ENCODE assay signal across 33 cellular contexts in genomic region chr3:5767304-5767703, GRCh38.
"Had no signal": no experiment of that assay in that cellular context is flagged by ENCODE, and none has a peak within 500 bp of the region (broad histone marks: within the 10 kb centered on the region; RNA-seq: fewer than 3 reads in every experiment).

No MANE protein-coding gene starts in this region.

- H3K9me3 ChIP-seq: body of pancreas, breast epithelium, Peyer's patch had no signal

- H3K27me3 ChIP-seq: body of pancreas, breast epithelium, Peyer's patch had no signal

- ATAC-seq: activated T-helper 17 cell treated with anti-CD3 and anti-CD28 coated beads, Interleukin-2, amount 50 U/mL, for 72 hours; body of pancreas; PC-3; Right ventricle myocardium inferior; SK-N-SH treated with all-trans-retinoic acid at 6 μM for 48 hours had no signal

- H3K27ac ChIP-seq: body of pancreas, breast epithelium, Peyer's patch, RWPE1 had no signal

- H3K4me1 ChIP-seq: body of pancreas, breast epithelium, Peyer's patch had no signal

- DNase-seq: activated B cell treated with CpG ODN at 0.5 μM for 24 hours; activated CD4-positive, alpha-beta memory T cell treated with anti-CD3 and anti-CD28 coated beads for 36 hours; activated CD4-positive, alpha-beta T cell treated with anti-CD3 and anti-CD28 coated beads for 4 hours; activated CD4-positive, alpha-beta T cell treated with anti-CD3 and anti-CD28 coated beads, Interleukin-2, amount 50 U/mL, for 1 hour; activated CD4-positive, CD25-positive, alpha-beta regulatory T cell treated with anti-CD3 and anti-CD28 coated beads, Interleukin-2, amount 50 U/mL, for 72 hours; activated CD8-positive, alpha-beta memory T cell treated with anti-CD3 and anti-CD28 coated beads, Interleukin-2, amount 50 U/mL, for 4 hours; activated effector memory CD4-positive, alpha-beta T cell treated with anti-CD3 and anti-CD28 coated beads, Interleukin-2, amount 50 U/mL, for 16 hours; activated naive CD4-positive, alpha-beta T cell; activated naive CD4-positive, alpha-beta T cell treated with anti-CD3 and anti-CD28 coated beads, Interleukin-2, amount 50 U/mL, for 16 hours; activated naive CD8-positive, alpha-beta T cell treated with anti-CD3 and anti-CD28 coated beads for 36 hours; activated T-cell treated with anti-CD3 and anti-CD28 coated beads, Interleukin-2, amount 50 U/mL, for 48 hours; amniotic stem cell; aorta; body of pancreas; MM.1S; MV-4-11; NCI-H1092; NCI-H1436 treated with DMSO at 0.1 percent for 48 hours; NCI-H1694 treated with DMSO at 0.1 percent for 48 hours; NCI-H2029; NCI-H345; NCI-H524 treated with DMSO at 0.1 percent for 48 hours; PC-3; Peyer's patch; SIG-M5; SW 1271; T-helper 1 cell; T-helper 9 cell had no signal

- H3K4me3 ChIP-seq: body of pancreas, breast epithelium, Peyer's patch had no signal

- H3K36me3 ChIP-seq: breast epithelium, Peyer's patch had no signal
